Comparison of ENCODE assay signal across 9 cellular contexts in genomic region chr15:69997701-69998273, GRCh38.
DNase-seq lines count a peak whose midpoint lies in the region; ATAC-seq and TF ChIP-seq lines count a peak whose summit lies in the region.
"Had no signal": no experiment of that assay in that cellular context is flagged by ENCODE, and none has a peak within 500 bp of the region (broad histone marks: within the 10 kb centered on the region; RNA-seq: fewer than 3 reads in every experiment).

No MANE protein-coding gene starts in this region.

- ATAC-seq in memory B cell (ENCODE audit: low read depth) (peak; percentile 62), HG03196 (IDR thresholded peaks at IDR 0.05; ENCODE audit: unreplicated experiment) (no peak)

- DNase-seq in DMS53 (lab: John Stamatoyannopoulos, UW) (peak; percentile 93), NCI-H1105 treated with DMSO at 0.1 percent for 48 hours (lab: John Stamatoyannopoulos, UW) (peak; percentile 34), memory B cell (ENCODE audit: low spot score in 2 of 2) (no peak), GM13976 (ENCODE audit: low spot score) (no peak), GM10266 (ENCODE audit: extremely low spot score) (no peak)
- DNase-seq in stimulated activated CD4-positive, alpha-beta T cell treated with anti-CD3 and anti-CD28 coated beads, Interleukin-2, amount 100 ng/mL, for 24 hours = no peak
- DNase-seq: activated CD4-positive, alpha-beta T cell treated with anti-CD3 and anti-CD28 coated beads, Interleukin-2, amount 10 ng/mL, durations not matched to agents 7 days and 5 days had no signal

- H3K4me1 Mint-ChIP-seq in brain = peaks cover 24% of the 10 kb centered on the region
- H3K4me1 Mint-ChIP-seq in memory B cell = peaks cover 77% of the 10 kb centered on the region
- H3K4me1 Mint-ChIP-seq: activated CD4-positive, alpha-beta T cell treated with anti-CD3 and anti-CD28 coated beads, Interleukin-2, amount 10 ng/mL, durations not matched to agents 7 days and 5 days had no signal

- no peak for TF ChIP-seq CTCF in brain (conservative IDR thresholded peaks at IDR 0.05)
- no peak for TF ChIP-seq CTCF in GM13976 (IDR thresholded peaks at IDR 0.05; ENCODE audit: borderline replicate concordance, control extremely low read depth, extremely low read depth, insufficient read depth, missing control alignments)
- no peak for TF ChIP-seq CTCF in GM10266 (IDR thresholded peaks at IDR 0.05; ENCODE audit: control insufficient read depth, insufficient read depth, low read depth, missing control alignments)

- H3K9me3 Mint-ChIP-seq in brain = peaks cover 2 to 13% (median 6%) of the 10 kb centered on the region in 5 experiments
- H3K9me3 Mint-ChIP-seq in memory B cell = peaks cover 2% of the 10 kb centered on the region

- H3K27me3 Mint-ChIP-seq in brain = peaks cover 39% of the 10 kb centered on the region
- H3K27me3 Mint-ChIP-seq in memory B cell = no peaks in the 10 kb centered on the region

- H3K27ac Mint-ChIP-seq in brain (peak overlapping the region in 3 of 5 experiments; percentile 18 to 56 (median 46)), memory B cell (peak overlapping the region; percentile 74)
- H3K27ac Mint-ChIP-seq: activated CD4-positive, alpha-beta T cell treated with anti-CD3 and anti-CD28 coated beads, Interleukin-2, amount 10 ng/mL, durations not matched to agents 7 days and 5 days had no signal

- peaks cover 3% of the 10 kb centered on the region for H3K36me3 Mint-ChIP-seq in brain
- peaks cover 9% of the 10 kb centered on the region for H3K36me3 Mint-ChIP-seq in memory B cell

- in situ Hi-C loops in GM13976 (cut with MboI; ENCODE audit: low sequenced_read_pairs, unreplicated experiment) = no loop called here

- H3K4me3 Mint-ChIP-seq in brain (no peak overlapping the region), memory B cell (no peak overlapping the region)
- H3K4me3 Mint-ChIP-seq: activated CD4-positive, alpha-beta T cell treated with anti-CD3 and anti-CD28 coated beads, Interleukin-2, amount 10 ng/mL, durations not matched to agents 7 days and 5 days had no signal

Comparison
In these comparisons a context has a peak if more than half of its experiments do, and no peak if none do; other contexts are left out.
1. DNase-seq: peak in DMS53 (single experiment) and NCI-H1105 treated with DMSO at 0.1 percent for 48 hours (single experiment); none in memory B cell (0 of 2), GM13976 (single experiment), stimulated activated CD4-positive, alpha-beta T cell treated with anti-CD3 and anti-CD28 coated beads, Interleukin-2, amount 100 ng/mL, for 24 hours (0 of 2) and GM10266 (single experiment).